ENCODE assay signal across 8 cellular contexts in genomic region chr2:45169339-45170190, GRCh38.
DNase-seq lines count a peak whose midpoint lies in the region; ATAC-seq and TF ChIP-seq lines count a peak whose summit lies in the region.

No MANE protein-coding gene starts in this region.

- in situ Hi-C loops in KBM-7 (cut with MboI; ENCODE audit: low pct_unique_long_range_greater_than_20kb, low sequenced_read_pairs) = no loop called here
- in situ Hi-C loops in brain microvascular endothelial cell (cut with HindIII; ENCODE audit: low pct_ligation_motif_present, low sequenced_read_pairs) = no loop called here

- H3K4me1 ChIP-seq in upper lobe of left lung = peaks cover 17 to 29% (median 20%) of the 10 kb centered on the region in 4 donors

- ATAC-seq in left colon = peak; percentile 47
- ATAC-seq in upper lobe of left lung (ENCODE audit: low FRiP score in 2 of 2) = peak in 1 of 2 donors; percentile 67
- no peak for ATAC-seq in HG03045 (IDR thresholded peaks at IDR 0.05; ENCODE audit: unreplicated experiment)

- H3K27me3 ChIP-seq in brain microvascular endothelial cell (replicated peaks) = no peaks in the 10 kb centered on the region
- H3K27me3 ChIP-seq in upper lobe of left lung = peaks cover 2 to 37% (median 22%) of the 10 kb centered on the region in 4 donors

- peak; percentile 13 for TF ChIP-seq CTCF in brain microvascular endothelial cell (IDR thresholded peaks at IDR 0.05; ENCODE audit: low read depth, low read length, missing control alignments)
- no peak for TF ChIP-seq CTCF in upper lobe of left lung (IDR thresholded peaks at IDR 0.05)

- WGBS in upper lobe of left lung, 2 donors = 1 to 3% methylated on average over 30 to 94 of the region's 95 CpGs

- intact Hi-C loops in left colon (cut with DNase I, micrococcal nuclease) = no loop called here

- DNase-seq in DMS53 (lab: John Stamatoyannopoulos, UW) (peak; percentile 84), KBM-7 (peak; percentile 61), brain microvascular endothelial cell (peak; percentile 17), left colon (peak in 1 of 2 donors; percentile 15), upper lobe of left lung (peak in 1 of 2 donors; percentile 87), cortex of kidney (lab: John Stamatoyannopoulos, UW) (no peak), NCI-H1105 treated with DMSO at 0.1 percent for 48 hours (lab: John Stamatoyannopoulos, UW) (no peak)

- H3K9me3 ChIP-seq in upper lobe of left lung = no peaks in the 10 kb centered on the region

- H3K27ac ChIP-seq in brain microvascular endothelial cell = peak overlapping the region; percentile 85
- H3K27ac ChIP-seq in upper lobe of left lung = no peak overlapping the region

- H3K36me3 ChIP-seq in brain microvascular endothelial cell (replicated peaks) = no peaks in the 10 kb centered on the region
- H3K36me3 ChIP-seq in upper lobe of left lung = no peaks in the 10 kb centered on the region

- TF ChIP-seq POLR2A in upper lobe of left lung (IDR thresholded peaks at IDR 0.05) = no peak

- TF ChIP-seq EP300 in upper lobe of left lung (IDR thresholded peaks at IDR 0.05) = no peak

- peak overlapping the region; percentile 59 for H3K4me3 ChIP-seq in brain microvascular endothelial cell (ENCODE audit: low read depth, low read length)
- peak overlapping the region in 3 of 4 donors; percentile 35 to 52 (median 43) for H3K4me3 ChIP-seq in upper lobe of left lung

Comparison
In these comparisons a context has a peak if more than half of its experiments do, and no peak if none do; other contexts are left out.
1. DNase-seq: peak in DMS53 (single experiment), KBM-7 (single experiment) and brain microvascular endothelial cell (single experiment); none in cortex of kidney (single experiment) and NCI-H1105 treated with DMSO at 0.1 percent for 48 hours (single experiment).